Comparison of ENCODE assay signal across 10 cellular contexts in the genomic region with DNA sequence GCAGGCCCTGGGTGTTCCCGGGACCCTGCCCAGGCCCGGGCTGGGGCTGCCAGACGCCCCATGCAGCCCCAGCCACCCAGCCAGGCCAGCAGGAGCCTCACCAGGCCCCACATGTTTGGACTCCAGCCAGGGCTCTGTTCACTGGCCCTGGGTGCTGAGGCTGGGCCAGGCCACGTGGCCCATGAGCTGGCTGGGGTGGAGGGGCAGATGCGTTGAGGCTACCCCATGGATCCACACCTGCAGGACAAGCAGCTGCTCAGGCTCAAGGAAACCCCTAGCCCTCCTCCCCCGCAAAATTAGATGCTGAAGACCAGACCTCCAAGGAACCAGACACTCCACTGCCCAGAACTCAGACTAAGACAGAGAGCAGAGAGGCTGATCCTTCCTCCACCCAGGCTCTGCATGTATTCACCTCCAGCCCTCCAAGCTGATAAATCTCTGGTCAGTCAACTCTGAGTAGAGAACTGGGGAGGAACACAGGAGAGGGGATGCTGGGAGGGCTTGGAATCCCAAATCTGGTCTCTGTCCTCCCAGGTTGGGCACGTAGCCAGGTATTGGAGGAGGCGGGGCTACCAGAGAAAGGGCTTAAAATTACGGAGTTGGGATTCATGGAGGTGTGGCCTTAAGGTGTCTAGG. TPM values are rescaled to one million over a fixed set of nuclear protein-coding genes. Genes with fewer than 3 reads are reported as not detected.
DNase-seq lines count a peak whose midpoint lies in the region; ATAC-seq and TF ChIP-seq lines count a peak whose summit lies in the region.
"Had no signal": no experiment of that assay in that cellular context is flagged by ENCODE, and none has a peak within 500 bp of the region (broad histone marks: within the 10 kb centered on the region; RNA-seq: fewer than 3 reads in every experiment).

No MANE protein-coding gene starts in this region.

- peak overlapping the region; percentile 83 for H3K4me3 Mint-ChIP-seq in MCF 10A (ENCODE audit: unreplicated experiment)
- H3K4me3 Mint-ChIP-seq in stimulated activated memory B cell treated with anti-CD40 and anti-IgM and Interleukin-4, amounts not matched to agents 10 μg/mL and 1 μg/mL and 100 μg/mL, for 72 hours = peak overlapping the region; percentile 73

- DNase-seq in MCF 10A (ENCODE audit: unreplicated experiment) = peak; percentile 46
- no peak for DNase-seq in breast epithelium (ENCODE audit: low spot score in 2 of 2)
- peak; percentile 67 for DNase-seq in RWPE2 (ENCODE audit: low spot score)
- peak; percentile 64 for DNase-seq in hepatic stellate cell (ENCODE audit: low spot score)
- DNase-seq in NCI-H2029 treated with DMSO at 0.1 percent for 48 hours (lab: John Stamatoyannopoulos, UW) = no peak
- DNase-seq in DMS53 treated with DMSO at 0.1 percent for 48 hours (lab: John Stamatoyannopoulos, UW; ENCODE audit: unreplicated experiment) = no peak
- DNase-seq: COR-L47, MV-4-11 had no signal

- CTCF ChIA-PET in MCF 10A (lab: Yijun Ruan, JAX) = interaction anchor here (0.5 to 16.3 kb wide), 16 partner anchors 9 to 615 kb away, joined by 3 to 620 read pairs (median 6); partner anchors contain the start of gene AJUBA

- H3K9me3 ChIP-seq in breast epithelium (no peaks in the 10 kb centered on the region), RWPE2 (ENCODE audit: severe bottlenecking) (no peaks in the 10 kb centered on the region)

- H3K36me3 Mint-ChIP-seq in MCF 10A (ENCODE audit: insufficient read depth, unreplicated experiment) = peaks cover 38% of the 10 kb centered on the region
- peaks cover 17% of the 10 kb centered on the region for H3K36me3 Mint-ChIP-seq in stimulated activated memory B cell treated with anti-CD40 and anti-IgM and Interleukin-4, amounts not matched to agents 10 μg/mL and 1 μg/mL and 100 μg/mL, for 72 hours

- TF ChIP-seq CTCF in MCF 10A (IDR thresholded peaks at IDR 0.05; ENCODE audit: unreplicated experiment) (no peak), breast epithelium (IDR thresholded peaks at IDR 0.05) (no peak), RWPE2 (IDR thresholded peaks at IDR 0.05; ENCODE audit: poor library complexity, severe bottlenecking) (no peak)

- H3K4me3 ChIP-seq in breast epithelium (no peak overlapping the region), RWPE2 (ENCODE audit: severe bottlenecking) (no peak overlapping the region)

- H3K4me1 ChIP-seq in breast epithelium (peaks cover 0 to 9% of the 10 kb centered on the region in 2 donors), RWPE2 (ENCODE audit: insufficient read depth, poor library complexity, severe bottlenecking) (no peaks in the 10 kb centered on the region)

- peaks cover 29% of the 10 kb centered on the region for H3K4me1 Mint-ChIP-seq in MCF 10A (ENCODE audit: insufficient read depth, unreplicated experiment)
- H3K4me1 Mint-ChIP-seq in stimulated activated memory B cell treated with anti-CD40 and anti-IgM and Interleukin-4, amounts not matched to agents 10 μg/mL and 1 μg/mL and 100 μg/mL, for 72 hours = peaks cover 25% of the 10 kb centered on the region

- H3K9me3 Mint-ChIP-seq in MCF 10A (ENCODE audit: unreplicated experiment) = no peaks in the 10 kb centered on the region
- no peaks in the 10 kb centered on the region for H3K9me3 Mint-ChIP-seq in stimulated activated memory B cell treated with anti-CD40 and anti-IgM and Interleukin-4, amounts not matched to agents 10 μg/mL and 1 μg/mL and 100 μg/mL, for 72 hours

- intact Hi-C loops in MCF 10A (cut with micrococcal nuclease) (loop anchor here (1.0 to 5.0 kb wide), 2 partner anchors 54 to 233 kb away; no protein-coding TSS in a partner anchor), breast epithelium (cut with DNase I; ENCODE audit: low total_unique reads) (no loop called here)

- BruUV-seq in MCF 10A (replicated peaks; lab: Mats Ljungman, UMichigan) = no TSS peak

- H3K27ac ChIP-seq in breast epithelium (no peak overlapping the region), RWPE2 (ENCODE audit: poor library complexity, severe bottlenecking) (peak overlapping the region; percentile 73)

- ATAC-seq in RWPE2 (ENCODE audit: low read depth) (no peak), GM21786 (IDR thresholded peaks at IDR 0.05; ENCODE audit: unreplicated experiment) (no peak)
- no peak for ATAC-seq in stimulated activated memory B cell treated with anti-CD40 and anti-IgM and Interleukin-4, amounts not matched to agents 10 μg/mL and 1 μg/mL and 100 μg/mL, for 72 hours

- POLR2A ChIA-PET in MCF 10A (lab: Yijun Ruan, JAX) = interaction anchor here (1.4 to 3.5 kb wide), 4 partner anchors 13 to 76 kb away, joined by 4 to 15 read pairs (median 8); no protein-coding TSS in a partner anchor

- no peak overlapping the region for H3K27ac Mint-ChIP-seq in MCF 10A (ENCODE audit: low read depth, unreplicated experiment)
- H3K27ac Mint-ChIP-seq in stimulated activated memory B cell treated with anti-CD40 and anti-IgM and Interleukin-4, amounts not matched to agents 10 μg/mL and 1 μg/mL and 100 μg/mL, for 72 hours = peak overlapping the region; percentile 53

- TF ChIP-seq POLR2A in breast epithelium (IDR thresholded peaks at IDR 0.05) = no peak

- no peaks in the 10 kb centered on the region for H3K27me3 Mint-ChIP-seq in MCF 10A (ENCODE audit: insufficient read depth, unreplicated experiment)
- peaks cover 12% of the 10 kb centered on the region for H3K27me3 Mint-ChIP-seq in stimulated activated memory B cell treated with anti-CD40 and anti-IgM and Interleukin-4, amounts not matched to agents 10 μg/mL and 1 μg/mL and 100 μg/mL, for 72 hours

- H3K27me3 ChIP-seq in breast epithelium (no peaks in the 10 kb centered on the region), RWPE2 (ENCODE audit: insufficient read depth, poor library complexity, severe bottlenecking) (no peaks in the 10 kb centered on the region)

- H3K36me3 ChIP-seq in breast epithelium (peaks cover 6% of the 10 kb centered on the region), RWPE2 (ENCODE audit: low read depth) (peaks cover 22% of the 10 kb centered on the region)

RNA-seq across cellular contexts. Expression of gene CDH24, which starts 1.6 kb away (rescaled TPM):
- 2.6 and 4.9 TPM in 2 replicates for total RNA-seq in MCF 10A (2022)
- total RNA-seq in breast epithelium = 1 to 10 TPM; 2.2 to 5.2 (median 3.2) TPM

RNA-seq across cellular contexts. Expression of gene PSMB11, which starts 13.7 kb away (rescaled TPM):
- total RNA-seq in MCF 10A (2022) (not detected in 2 replicates), breast epithelium (not detected)

RNA-seq across cellular contexts. Expression of gene PSMB5, which starts 21.0 kb away (rescaled TPM):
- total RNA-seq in MCF 10A (2022) (162 and 173 TPM in 2 replicates), breast epithelium (100 to 1,000 TPM; 120 to 144 (median 129) TPM)

RNA-seq across cellular contexts. Expression of gene ACIN1, which starts 39.2 kb away (rescaled TPM):
- total RNA-seq in MCF 10A (2022) = 197 and 213 TPM in 2 replicates
- total RNA-seq in breast epithelium = 100 to 1,000 TPM; 106 to 151 (median 145) TPM

RNA-seq across cellular contexts. Expression of gene C14orf119, which starts 39.6 kb away (rescaled TPM):
- total RNA-seq in MCF 10A (2022) (39.6 and 54.8 TPM in 2 replicates), breast epithelium (10 to 100 TPM; 29.6 to 34.4 (median 32.8) TPM)

Comparison
In these comparisons a context has a peak if more than half of its experiments do, and no peak if none do; other contexts are left out.
1. DNase-seq: peak in MCF 10A (single experiment), RWPE2 (single experiment) and hepatic stellate cell (single experiment); none in breast epithelium (0 of 2), NCI-H2029 treated with DMSO at 0.1 percent for 48 hours (single experiment) and DMS53 treated with DMSO at 0.1 percent for 48 hours (single experiment).